ENCODE assay signal across 8 cellular contexts in the genomic region with DNA sequence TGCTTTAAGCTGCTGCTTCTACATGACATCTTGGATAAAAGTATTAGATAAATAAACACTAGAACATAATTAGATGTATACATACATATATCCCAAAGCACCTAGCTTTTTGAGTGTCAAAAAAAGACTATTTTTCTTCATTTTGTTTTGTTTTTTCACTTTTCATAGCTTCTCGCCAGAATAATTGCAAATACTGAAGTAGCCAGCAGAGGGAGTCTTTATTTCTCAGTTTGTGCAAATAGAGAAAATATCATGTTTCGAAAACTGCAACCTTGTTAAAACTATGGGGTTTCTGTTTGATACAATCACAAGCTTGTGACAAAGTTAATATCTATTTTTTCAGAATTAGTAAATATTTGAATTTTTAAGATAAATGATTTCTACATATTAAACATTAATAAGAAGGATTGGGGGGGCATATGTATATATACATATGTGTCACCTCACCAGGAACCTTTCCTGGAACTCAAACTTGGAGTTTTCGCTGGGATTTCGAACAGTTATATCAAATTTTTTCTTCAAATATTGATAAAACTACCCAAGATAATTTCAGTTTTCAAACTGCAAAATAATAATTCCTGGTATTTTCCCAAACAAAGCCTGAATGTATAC.
DNase-seq lines count a peak whose midpoint lies in the region; ATAC-seq and TF ChIP-seq lines count a peak whose summit lies in the region.

No MANE protein-coding gene starts in this region.

- H3K4me1 ChIP-seq in thyroid gland (peaks cover 0 to 5% of the 10 kb centered on the region in 2 donors), suprapubic skin (no peaks in the 10 kb centered on the region)

- DNase-seq in ELR (ENCODE audit: low read depth) (peak; percentile 48), RPMI8226 (peak; percentile 38), foreskin fibroblast (peak; percentile 6 to 59), thyroid gland (no peak), suprapubic skin (ENCODE audit: low spot score in 2 of 2) (no peak), posterior cingulate gyrus (no peak)

- no peak overlapping the region for H3K27ac ChIP-seq in thyroid gland
- no peak overlapping the region for H3K27ac ChIP-seq in suprapubic skin

- intact Hi-C loops in thyroid gland (cut with DNase I) (loop anchor here (5.0 kb wide), 1 partner anchor 157 kb away; no protein-coding TSS in a partner anchor), posterior cingulate gyrus (cut with DNase I) (loop anchor here (2.0 kb wide), 1 partner anchor 157 kb away; no protein-coding TSS in a partner anchor)

- H3K4me3 ChIP-seq in foreskin fibroblast (ENCODE audit: low read depth in 1 of 2, low read length in 2 of 2) (no peak overlapping the region), thyroid gland (replicated peaks in 1 of 3) (no peak overlapping the region), suprapubic skin (no peak overlapping the region)

- TF ChIP-seq EP300 in suprapubic skin (IDR thresholded peaks at IDR 0.05): no peak

- H3K9me3 ChIP-seq in thyroid gland (no peaks in the 10 kb centered on the region), suprapubic skin (no peaks in the 10 kb centered on the region)

- whole genome bisulfite sequencing in thyroid gland, 2 donors: 41 to 48% methylated on average over 4 of the region's 4 CpGs
- WGBS in suprapubic skin: 35% methylated on average over 4 of the region's 4 CpGs

- H3K27me3 ChIP-seq in thyroid gland: no peaks in the 10 kb centered on the region
- H3K27me3 ChIP-seq in suprapubic skin: no peaks in the 10 kb centered on the region

- TF ChIP-seq CTCF in foreskin fibroblast (IDR thresholded peaks at IDR 0.05; ENCODE audit: low read depth, low read length): peak; percentile 63
- TF ChIP-seq CTCF in thyroid gland (IDR thresholded peaks at IDR 0.05): peak; percentile 32 to 82 (median 68)
- peak in 1 of 2 donors; percentile 43 for TF ChIP-seq CTCF in suprapubic skin (IDR thresholded peaks at IDR 0.05)

- H3K36me3 ChIP-seq in thyroid gland (no peaks in the 10 kb centered on the region), suprapubic skin (no peaks in the 10 kb centered on the region)

- peak; percentile 64 for ATAC-seq in HG02852 (IDR thresholded peaks at IDR 0.05; ENCODE audit: unreplicated experiment)
- ATAC-seq in HG02938 (IDR thresholded peaks at IDR 0.05; ENCODE audit: unreplicated experiment): no peak

- TF ChIP-seq POLR2A in thyroid gland (IDR thresholded peaks at IDR 0.05) (no peak), suprapubic skin (IDR thresholded peaks at IDR 0.05) (no peak)

Comparison
In these comparisons a context has a peak if more than half of its experiments do, and no peak if none do; other contexts are left out.
1. DNase-seq: peak in ELR (single experiment), RPMI8226 (single experiment) and foreskin fibroblast (2 of 2); none in thyroid gland (0 of 2), suprapubic skin (0 of 2) and posterior cingulate gyrus (0 of 10).